Comparison of ENCODE assay signal across 1 cellular context in the genomic region with DNA sequence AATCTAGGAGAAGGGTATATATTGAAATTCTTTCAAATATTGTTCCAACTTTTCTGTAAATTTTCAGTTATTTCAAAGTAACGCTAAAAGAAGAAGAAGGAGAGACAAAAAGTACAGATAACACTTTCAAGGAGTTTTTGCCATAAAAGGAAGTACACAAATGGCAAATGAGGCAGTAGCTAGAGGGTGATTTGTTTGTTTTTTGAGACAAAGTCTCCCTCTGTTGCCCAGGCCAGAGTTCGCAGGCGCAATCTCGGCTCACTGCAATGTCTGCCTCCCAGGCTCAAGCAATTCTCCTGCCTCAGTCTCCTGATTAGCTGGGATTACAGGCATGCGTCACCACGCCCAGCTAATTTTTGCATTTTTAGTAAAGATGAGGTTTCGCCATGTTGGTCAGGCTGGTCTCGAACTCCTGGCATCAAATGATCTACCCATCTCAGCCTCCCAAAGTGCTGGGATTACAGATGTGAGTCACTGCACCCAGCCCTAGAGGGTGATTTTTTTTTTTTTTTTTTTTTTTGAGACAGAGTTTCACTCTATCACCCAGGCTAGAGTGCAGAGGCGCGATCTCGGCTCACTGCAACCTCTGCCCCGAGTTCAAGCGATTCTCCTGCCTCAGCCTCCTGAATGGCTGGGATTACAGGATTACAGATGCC. TPM values are rescaled to one million over a fixed set of nuclear protein-coding genes. Genes with fewer than 3 reads are reported as not detected.
"Had no signal": no experiment of that assay in that cellular context is flagged by ENCODE, and none has a peak within 500 bp of the region (broad histone marks: within the 10 kb centered on the region; RNA-seq: fewer than 3 reads in every experiment).

No MANE protein-coding gene starts in this region.

RNA-seq across cellular contexts. Expression of a gene that starts 40.1 kb away (rescaled TPM):
- polyA plus RNA-seq: neural cell had no signal

RNA-seq across cellular contexts. Expression of a gene that starts 40.2 kb away (rescaled TPM):
- polyA plus RNA-seq: neural cell had no signal
